8 cellular contexts compared by ENCODE assay signal in genomic region chrX:106005684-106006083, GRCh38. TPM values are rescaled to one million over a fixed set of nuclear protein-coding genes. Genes with fewer than 3 reads are reported as not detected.
"Had no signal": no experiment of that assay in that cellular context is flagged by ENCODE, and none has a peak within 500 bp of the region (broad histone marks: within the 10 kb centered on the region; RNA-seq: fewer than 3 reads in every experiment).

No MANE protein-coding gene starts in this region.

- H3K4me3 ChIP-seq: GM23338 had no signal

- ATAC-seq: GM23338 had no signal

- H3K27ac ChIP-seq: KMS-11 had no signal

- H3K27ac Mint-ChIP-seq: GM23338, H9, IgD-negative memory B cell had no signal

- DNase-seq: H9, HCEC 1CT, KBM-7 had no signal

- H3K4me1 Mint-ChIP-seq: GM23338, H9, IgD-negative memory B cell had no signal

- H3K36me3 Mint-ChIP-seq: IgD-negative memory B cell had no signal

- H3K4me3 Mint-ChIP-seq: GM23338, H9, IgD-negative memory B cell had no signal

- H3K9ac ChIP-seq: KMS-11 had no signal

RNA-seq across cellular contexts. Expression of gene SERPINA7, which starts 32.8 kb away (rescaled TPM):
- total RNA-seq: GM23338, H1, H9, HT-29 had no signal
- polyA plus RNA-seq: GM23338, H1, IgD-negative memory B cell had no signal
